ENCODE assay signal across 2 cellular contexts in the genomic region with DNA sequence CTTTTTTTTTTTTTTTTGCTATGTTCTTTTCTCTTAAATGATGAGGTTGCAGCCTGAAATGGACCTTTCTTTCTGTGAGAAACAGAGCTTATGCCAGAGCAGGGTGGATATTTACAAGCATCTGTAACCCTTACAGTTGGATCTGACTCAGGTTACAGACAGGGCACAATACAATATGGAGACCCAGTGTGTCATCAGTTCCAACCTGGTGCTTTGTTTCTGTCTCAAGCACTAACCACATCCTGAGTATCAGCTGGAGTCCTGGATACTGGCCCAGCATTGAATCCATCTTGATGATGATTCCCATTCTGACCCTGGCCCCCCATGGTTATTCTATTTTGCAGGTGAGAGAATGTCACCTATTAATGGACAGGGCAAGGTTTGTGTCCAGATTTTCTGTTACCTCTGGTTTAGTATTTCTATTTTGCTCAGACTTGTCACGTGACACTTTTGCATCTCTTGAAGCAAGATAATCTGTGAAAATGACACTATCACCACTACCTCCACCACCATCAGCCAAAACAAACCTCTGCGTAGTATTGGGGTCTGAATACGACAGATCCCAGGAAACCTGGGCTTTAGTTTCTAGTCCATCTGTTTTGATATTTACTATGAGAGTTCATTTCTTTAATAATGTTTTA.
A peak's percentile ranks its signal among the peaks of the same experiment; 100 is the strongest.
TF ChIP-seq lines count a peak whose summit lies in the region.

No MANE protein-coding gene starts in this region.

TF ChIP-seq in HepG2, 621 proteins besides CTCF, POLR2A, EP300 and RAD21:
- TF ChIP-seq HOXA3 (CRISPR knock-in tag; IDR thresholded peaks at IDR 0.05), result no peak
- TF ChIP-seq RAD51 (IDR thresholded peaks at IDR 0.05; ENCODE audit: borderline replicate concordance), result peak; percentile 87
- TF ChIP-seq, protein P1, sequence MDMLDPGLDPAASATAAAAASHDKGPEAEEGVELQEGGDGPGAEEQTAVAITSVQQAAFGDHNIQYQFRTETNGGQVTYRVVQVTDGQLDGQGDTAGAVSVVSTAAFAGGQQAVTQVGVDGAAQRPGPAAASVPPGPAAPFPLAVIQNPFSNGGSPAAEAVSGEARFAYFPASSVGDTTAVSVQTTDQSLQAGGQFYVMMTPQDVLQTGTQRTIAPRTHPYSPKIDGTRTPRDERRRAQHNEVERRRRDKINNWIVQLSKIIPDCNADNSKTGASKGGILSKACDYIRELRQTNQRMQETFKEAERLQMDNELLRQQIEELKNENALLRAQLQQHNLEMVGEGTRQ (IDR thresholded peaks at IDR 0.05; ENCODE audit: low read depth, low read length), result peak; percentile 57
- TF ChIP-seq, protein P1 (CRISPR knock-in tag; IDR thresholded peaks at IDR 0.05; ENCODE audit: borderline replicate concordance), result no peak
TF ChIP-seq in HepG2: peak in this region for 2.

TF ChIP-seq in GM12878, 131 proteins besides CTCF, POLR2A, EP300 and RAD21:
- TF ChIP-seq RAD51 (IDR thresholded peaks at IDR 0.05) (peak; percentile 64; the same call in 1 of the 2 replicates), FOXM1 (IDR thresholded peaks at IDR 0.05; ENCODE audit: low read depth, low read length) (no peak)
